27 cellular contexts compared by ENCODE assay signal in the genomic region with DNA sequence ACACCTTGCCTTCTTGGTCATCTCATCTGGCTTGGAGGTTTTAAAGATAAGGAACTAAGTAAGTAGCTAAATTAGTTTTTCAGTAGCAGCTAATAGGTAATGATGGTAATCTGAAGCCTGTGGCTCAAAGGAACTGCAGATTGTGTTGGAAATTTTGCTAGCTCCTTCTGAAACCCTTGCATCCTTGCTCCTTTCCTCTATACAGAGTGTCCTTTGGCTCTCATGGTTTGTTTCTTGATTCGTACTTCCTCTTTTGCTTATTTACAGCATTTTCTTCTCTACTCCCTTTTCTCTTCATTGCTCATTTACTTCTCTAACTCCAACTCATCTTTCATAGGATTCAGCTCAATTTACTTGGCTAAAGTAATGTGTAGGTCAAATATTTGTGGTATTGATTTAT. TPM values are rescaled to one million over a fixed set of nuclear protein-coding genes. Genes with fewer than 3 reads are reported as not detected.
A peak's percentile ranks its signal among the peaks of the same experiment; 100 is the strongest.
DNase-seq lines count a peak whose midpoint lies in the region; ATAC-seq and TF ChIP-seq lines count a peak whose summit lies in the region.
"Had no signal": no experiment of that assay in that cellular context is flagged by ENCODE, and none has a peak within 500 bp of the region (broad histone marks: within the 10 kb centered on the region; RNA-seq: fewer than 3 reads in every experiment).

No MANE protein-coding gene starts in this region.

- in situ Hi-C loops in KBM-7 (cut with MboI; ENCODE audit: low pct_unique_long_range_greater_than_20kb, low sequenced_read_pairs) (no loop called here), GM13976 (cut with MboI; ENCODE audit: low sequenced_read_pairs, unreplicated experiment) (no loop called here)

- H3K23ac ChIP-seq in trophoblast cell (ENCODE audit: low read length) = no peak overlapping the region

- H3K4me1 ChIP-seq in trophoblast cell (ENCODE audit: control insufficient read depth in 1 of 2, insufficient read depth in 2 of 2, low read length in 2 of 2) = peaks cover 21 to 31% of the 10 kb centered on the region in 2 experiments

- peak overlapping the region; percentile 61 for H3K4ac ChIP-seq in trophoblast cell (ENCODE audit: low read depth, low read length)

- no peak overlapping the region for H3K4me2 ChIP-seq in trophoblast cell (ENCODE audit: low read length)
- H3K4me2 ChIP-seq: SK-N-SH had no signal

- H3K27ac ChIP-seq in trophoblast cell (ENCODE audit: low read depth, low read length) = no peak overlapping the region
- H3K27ac ChIP-seq: 22Rv1, adrenal gland, body of pancreas, prostate gland, suprapubic skin, WERI-Rb-1 had no signal

- TF ChIP-seq CTCF in GM13976 (IDR thresholded peaks at IDR 0.05; ENCODE audit: borderline replicate concordance, control extremely low read depth, extremely low read depth, insufficient read depth, missing control alignments) = no peak

- H4K12ac ChIP-seq in trophoblast cell (ENCODE audit: low read depth, low read length) = no peak overlapping the region

- peaks cover 8% of the 10 kb centered on the region for H3K79me2 ChIP-seq in trophoblast cell (ENCODE audit: control insufficient read depth, insufficient read depth, low read length, poor library complexity)

- no peak overlapping the region for H4K91ac ChIP-seq in trophoblast cell (ENCODE audit: low read depth, low read length)

- no peaks in the 10 kb centered on the region for H3K36me3 ChIP-seq in trophoblast cell (ENCODE audit: control insufficient read depth in 1 of 2, insufficient read depth in 2 of 2, low read length in 2 of 2)
- H3K36me3 ChIP-seq: adrenal gland, prostate gland, suprapubic skin, WERI-Rb-1 had no signal

- DNase-seq in DMS 273 (lab: John Stamatoyannopoulos, UW; ENCODE audit: unreplicated experiment) (peak; percentile 8), DMS 273 treated with DMSO at 0.1 percent for 48 hours (lab: John Stamatoyannopoulos, UW) (no peak), KBM-7 (peak; percentile 61), OCI-M1 (lab: John Stamatoyannopoulos, UW) (peak; percentile 28), trophoblast cell (no peak), GM13976 (ENCODE audit: low spot score) (no peak), HUDEP-2 (lab: John Stamatoyannopoulos, UW; ENCODE audit: unreplicated experiment in 76 of 76) (no peak)
- DNase-seq: activated CD4-positive, alpha-beta T cell treated with anti-CD3 and anti-CD28 coated beads, Interleukin-2, amount 10 ng/mL, durations not matched to agents 7 days and 5 days; activated naive CD4-positive, alpha-beta T cell; activated T-cell treated with anti-CD3 and anti-CD28 coated beads, Interleukin-2, amount 50 U/mL, for 4 hours; adrenal gland; body of pancreas; CD4-positive, alpha-beta T cell; EL; NCI-H1092; NCI-H1694 treated with DMSO at 0.1 percent for 48 hours; NCI-H524 treated with DMSO at 0.1 percent for 48 hours; SK-N-SH; stimulated activated CD4-positive, alpha-beta T cell treated with anti-CD3 and anti-CD28 coated beads, Interleukin-4, amount 100 ng/mL, for 4 hours; stimulated activated naive CD4-positive, alpha-beta T cell; WERI-Rb-1 had no signal

- H3K18ac ChIP-seq in trophoblast cell (ENCODE audit: low read length) = no peak overlapping the region

- no CpG with 5 or more reads among the region's 1 CpG for WGBS in trophoblast cell (ENCODE audit: extremely low coverage, insufficient coverage, insufficient read length)

- H3K9me3 ChIP-seq in trophoblast cell (ENCODE audit: insufficient read depth, low read depth, low read length) = peaks cover 2% of the 10 kb centered on the region
- H3K9me3 ChIP-seq: adrenal gland, body of pancreas, prostate gland, SK-N-SH, suprapubic skin had no signal

- no peak overlapping the region for H2BK120ac ChIP-seq in trophoblast cell (ENCODE audit: insufficient read depth, low read length, poor library complexity)

- no peak overlapping the region for H3K14ac ChIP-seq in trophoblast cell (ENCODE audit: low read length)

- H2AK5ac ChIP-seq in trophoblast cell (ENCODE audit: low read length) = no peak overlapping the region

- no peak overlapping the region for H3K4me3 ChIP-seq in trophoblast cell (ENCODE audit: low read depth, low read length)
- H3K4me3 ChIP-seq: adrenal gland, body of pancreas, K562, prostate gland, suprapubic skin had no signal

- no peak overlapping the region for H2AFZ ChIP-seq in trophoblast cell (ENCODE audit: insufficient read depth, low read length, poor library complexity)

- H3K79me1 ChIP-seq in trophoblast cell (ENCODE audit: low read length) = peaks cover 8% of the 10 kb centered on the region

- H3K9ac ChIP-seq in trophoblast cell (ENCODE audit: low read length) = no peak overlapping the region
- H3K9ac ChIP-seq: SK-N-SH had no signal

- no peak overlapping the region for H2BK5ac ChIP-seq in trophoblast cell (ENCODE audit: low read depth, low read length, poor library complexity)

- no peak overlapping the region for H4K8ac ChIP-seq in trophoblast cell (ENCODE audit: low read depth, low read length)

- H3K27me3 ChIP-seq in trophoblast cell (ENCODE audit: insufficient read depth, low read length) = no peaks in the 10 kb centered on the region
- H3K27me3 ChIP-seq: adrenal gland, body of pancreas, suprapubic skin had no signal

- no peak for ATAC-seq in GM18511 (IDR thresholded peaks at IDR 0.05; ENCODE audit: unreplicated experiment)
- ATAC-seq: activated T-cell treated with anti-CD3 and anti-CD28 coated beads, Interleukin-2, amount 50 U/mL, for 4 hours; body of pancreas; K562; sciatic nerve had no signal

- H2BK12ac ChIP-seq in trophoblast cell (ENCODE audit: low read length) = no peak overlapping the region

RNA-seq across cellular contexts. Expression of a gene that starts 19.0 kb away (rescaled TPM):
- polyA plus RNA-seq in trophoblast cell (2013) = 43.6 and 44.5 TPM in 2 replicates
- polyA plus RNA-seq: K562 had no signal

Comparison
In these comparisons a context has a peak if more than half of its experiments do, and no peak if none do; other contexts are left out.
1. DNase-seq: peak in DMS 273 (single experiment), KBM-7 (single experiment) and OCI-M1 (single experiment); none in DMS 273 treated with DMSO at 0.1 percent for 48 hours (single experiment), trophoblast cell (0 of 2), GM13976 (single experiment) and HUDEP-2 (0 of 76).